Comparison of ENCODE assay signal across 9 cellular contexts in genomic region chr16:89031715-89032659, GRCh38. TPM values are rescaled to one million over a fixed set of nuclear protein-coding genes. Genes with fewer than 3 reads are reported as not detected.
A peak's percentile ranks its signal among the peaks of the same experiment; 100 is the strongest.
DNase-seq lines count a peak whose midpoint lies in the region; ATAC-seq lines count a peak whose summit lies in the region.
"Had no signal": no experiment of that assay in that cellular context is flagged by ENCODE, and none has a peak within 500 bp of the region (broad histone marks: within the 10 kb centered on the region; RNA-seq: fewer than 3 reads in every experiment).

No MANE protein-coding gene starts in this region.

- peaks cover 13 to 23% of the 10 kb centered on the region in 2 donors for H3K36me3 Mint-ChIP-seq in activated T-cell treated with anti-CD3 and anti-CD28 coated beads, Interleukin-2, amount 50 U/mL, for 72 hours (ENCODE audit: insufficient read depth in 2 of 2)
- peaks cover 29% of the 10 kb centered on the region for H3K36me3 Mint-ChIP-seq in natural killer cell treated with Interleukin-12 subunit alpha and Interleukin-12 subunit beta and Interleukin-15 and Interleukin-18, amount 100 ng/mL, for 72 hours

- no peak overlapping the region for H3K27ac Mint-ChIP-seq in activated T-cell treated with anti-CD3 and anti-CD28 coated beads, Interleukin-2, amount 50 U/mL, for 72 hours
- H3K27ac Mint-ChIP-seq in natural killer cell treated with Interleukin-12 subunit alpha and Interleukin-12 subunit beta and Interleukin-15 and Interleukin-18, amount 100 ng/mL, for 72 hours: peak overlapping the region; percentile 73 to 88

- peak; percentile 95 to 96 for ATAC-seq in activated T-cell treated with anti-CD3 and anti-CD28 coated beads, Interleukin-2, amount 50 U/mL, for 72 hours (replicated peaks in 1 of 2)
- ATAC-seq in natural killer cell treated with Interleukin-12 subunit alpha and Interleukin-12 subunit beta and Interleukin-15 and Interleukin-18, amount 100 ng/mL, for 72 hours: peak; percentile 95 to 97
- ATAC-seq in HG03378 (IDR thresholded peaks at IDR 0.05; ENCODE audit: unreplicated experiment): no peak

- no peaks in the 10 kb centered on the region for H3K27me3 Mint-ChIP-seq in activated T-cell treated with anti-CD3 and anti-CD28 coated beads, Interleukin-2, amount 50 U/mL, for 72 hours (ENCODE audit: low read depth)
- peaks cover 7 to 10% of the 10 kb centered on the region in 2 donors for H3K27me3 Mint-ChIP-seq in natural killer cell treated with Interleukin-12 subunit alpha and Interleukin-12 subunit beta and Interleukin-15 and Interleukin-18, amount 100 ng/mL, for 72 hours

- DNase-seq in GM19238 (ENCODE audit: insufficient read length, low spot score): peak; percentile 81
- peak; percentile 99 for DNase-seq in MV-4-11 (lab: John Stamatoyannopoulos, UW)
- DNase-seq in activated T-cell treated with anti-CD3 and anti-CD28 coated beads, Interleukin-2, amount 50 U/mL, for 72 hours: peak; percentile 60 to 70
- peak; percentile 87 for DNase-seq in natural killer cell treated with Interleukin-12 subunit alpha and Interleukin-12 subunit beta and Interleukin-15 and Interleukin-18, amount 100 ng/mL, for 72 hours (ENCODE audit: low spot score)
- no peak for DNase-seq in DMS153 treated with DMSO at 0.1 percent for 48 hours (lab: John Stamatoyannopoulos, UW; ENCODE audit: unreplicated experiment)
- no peak for DNase-seq in NCI-H146 treated with DMSO at 0.1 percent for 48 hours (lab: John Stamatoyannopoulos, UW; ENCODE audit: unreplicated experiment)
- no peak for DNase-seq in NCI-H82 (lab: John Stamatoyannopoulos, UW)

- H3K9me3 Mint-ChIP-seq in activated T-cell treated with anti-CD3 and anti-CD28 coated beads, Interleukin-2, amount 50 U/mL, for 72 hours: peaks cover 8 to 11% of the 10 kb centered on the region in 2 donors
- H3K9me3 Mint-ChIP-seq in natural killer cell treated with Interleukin-12 subunit alpha and Interleukin-12 subunit beta and Interleukin-15 and Interleukin-18, amount 100 ng/mL, for 72 hours: peaks cover 11% of the 10 kb centered on the region

- H3K4me1 Mint-ChIP-seq in activated T-cell treated with anti-CD3 and anti-CD28 coated beads, Interleukin-2, amount 50 U/mL, for 72 hours (ENCODE audit: low read depth): peaks cover 61% of the 10 kb centered on the region
- H3K4me1 Mint-ChIP-seq in natural killer cell treated with Interleukin-12 subunit alpha and Interleukin-12 subunit beta and Interleukin-15 and Interleukin-18, amount 100 ng/mL, for 72 hours (ENCODE audit: low read depth in 2 of 2): peaks cover 23 to 34% of the 10 kb centered on the region in 2 donors

- peak overlapping the region; percentile 68 to 71 for H3K4me3 Mint-ChIP-seq in activated T-cell treated with anti-CD3 and anti-CD28 coated beads, Interleukin-2, amount 50 U/mL, for 72 hours
- H3K4me3 Mint-ChIP-seq in natural killer cell treated with Interleukin-12 subunit alpha and Interleukin-12 subunit beta and Interleukin-15 and Interleukin-18, amount 100 ng/mL, for 72 hours: peak overlapping the region; percentile 85

RNA-seq across cellular contexts. Expression of gene CBFA2T3, which starts 55.0 kb away (rescaled TPM):
- 1 to 10 TPM; 1.2 to 1.7 TPM for total RNA-seq in activated T-cell treated with anti-CD3 and anti-CD28 coated beads, Interleukin-2, amount 50 U/mL, for 72 hours
- total RNA-seq in natural killer cell treated with Interleukin-12 subunit alpha and Interleukin-12 subunit beta and Interleukin-15 and Interleukin-18, amount 100 ng/mL, for 72 hours: 1 to 10 TPM; 2.3 to 2.9 TPM
- total RNA-seq: pulmonary artery endothelial cell had no signal

Comparison
In these comparisons a context has a peak if more than half of its experiments do, and no peak if none do; other contexts are left out.
1. DNase-seq: peak in GM19238 (single experiment), MV-4-11 (single experiment), activated T-cell treated with anti-CD3 and anti-CD28 coated beads, Interleukin-2, amount 50 U/mL, for 72 hours (2 of 2) and natural killer cell treated with Interleukin-12 subunit alpha and Interleukin-12 subunit beta and Interleukin-15 and Interleukin-18, amount 100 ng/mL, for 72 hours (single experiment); none in DMS153 treated with DMSO at 0.1 percent for 48 hours (single experiment), NCI-H146 treated with DMSO at 0.1 percent for 48 hours (single experiment) and NCI-H82 (single experiment).